In the genomic region with DNA sequence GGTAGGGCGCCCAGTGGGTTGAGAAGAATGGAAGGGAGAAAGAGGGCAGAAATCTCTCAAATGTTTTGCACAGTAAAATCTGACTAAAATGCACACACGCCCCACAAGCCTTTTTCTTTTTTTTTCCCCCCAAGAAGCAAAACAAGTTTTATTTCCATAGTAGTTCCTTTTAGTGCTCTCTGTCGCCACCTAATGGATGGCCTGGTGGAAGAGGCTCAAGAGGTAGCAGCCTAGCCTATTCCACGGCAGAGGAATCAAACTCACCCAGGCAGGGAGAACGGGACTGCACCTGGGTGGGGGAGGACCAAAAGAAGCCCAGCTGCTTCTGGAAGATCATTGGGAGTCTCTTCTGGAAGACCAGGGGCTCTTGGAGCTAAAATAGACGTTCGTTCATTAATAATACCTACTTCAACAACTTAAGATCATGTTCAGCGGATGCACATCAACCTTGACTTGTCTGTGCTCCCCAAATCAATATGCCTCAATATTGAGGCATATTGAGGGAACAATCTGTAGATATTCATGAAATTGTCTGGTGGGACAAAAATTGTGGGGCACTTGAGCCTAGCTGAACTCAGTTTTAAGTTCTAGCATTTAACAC, we compare ENCODE assay signal across 8 cellular contexts. TPM values are rescaled to one million over a fixed set of nuclear protein-coding genes. Genes with fewer than 3 reads are reported as not detected.
DNase-seq lines count a peak whose midpoint lies in the region; ATAC-seq and TF ChIP-seq lines count a peak whose summit lies in the region.

No MANE protein-coding gene starts in this region.

- no peak overlapping the region for H3K27ac ChIP-seq in KMS-11
- peak overlapping the region in 3 of 8 donors; percentile 5 to 38 (median 6) for H3K27ac ChIP-seq in spleen

- no peak for TF ChIP-seq POLR2A in spleen (IDR thresholded peaks at IDR 0.05)

- peak; percentile 61 for ATAC-seq in activated naive CD8-positive, alpha-beta T cell treated with anti-CD3 and anti-CD28 coated beads, Interleukin-2, amount 50 U/mL, for 24 hours
- ATAC-seq in GM21515 (IDR thresholded peaks at IDR 0.05; ENCODE audit: unreplicated experiment): no peak
- ATAC-seq in GM21723 (IDR thresholded peaks at IDR 0.05; ENCODE audit: unreplicated experiment): no peak

- H3K27me3 Mint-ChIP-seq in activated naive CD8-positive, alpha-beta T cell treated with anti-CD3 and anti-CD28 coated beads, Interleukin-2, amount 50 U/mL, for 24 hours: no peaks in the 10 kb centered on the region

- peaks cover 29% of the 10 kb centered on the region for H3K4me1 Mint-ChIP-seq in activated naive CD8-positive, alpha-beta T cell treated with anti-CD3 and anti-CD28 coated beads, Interleukin-2, amount 50 U/mL, for 24 hours

- H3K9ac ChIP-seq in KMS-11: no peak overlapping the region

- TF ChIP-seq CTCF in KMS-11 (conservative IDR thresholded peaks at IDR 0.05; ENCODE audit: low read depth, low read length): peak; percentile 72
- peak in 10 of 11 experiments; percentile 41 to 79 (median 71) for TF ChIP-seq CTCF in spleen (IDR thresholded peaks at IDR 0.05 in 8 of 11, conservative IDR thresholded peaks at IDR 0.05 in 3 of 11)

- no peak overlapping the region for H3K4me2 ChIP-seq in KMS-11

- H3K79me2 ChIP-seq in KMS-11 (ENCODE audit: insufficient read depth, low read depth): peaks cover 8% of the 10 kb centered on the region

- peak overlapping the region; percentile 73 for H3K27ac Mint-ChIP-seq in activated naive CD8-positive, alpha-beta T cell treated with anti-CD3 and anti-CD28 coated beads, Interleukin-2, amount 50 U/mL, for 24 hours

- H3K4me1 ChIP-seq in KMS-11 (ENCODE audit: low read depth, poor library complexity, severe bottlenecking): peaks cover 10% of the 10 kb centered on the region
- H3K4me1 ChIP-seq in spleen: peaks cover 0 to 55% (median 29%) of the 10 kb centered on the region in 6 donors

- H3K9me3 Mint-ChIP-seq in activated naive CD8-positive, alpha-beta T cell treated with anti-CD3 and anti-CD28 coated beads, Interleukin-2, amount 50 U/mL, for 24 hours: no peaks in the 10 kb centered on the region

- no peaks in the 10 kb centered on the region for H4K20me1 ChIP-seq in KMS-11 (ENCODE audit: insufficient read depth)

- DNase-seq in DMS53 (lab: John Stamatoyannopoulos, UW) (peak; percentile 75), T-helper 1 cell (peak; percentile 23 to 68 (median 47)), hypothalamus (lab: John Stamatoyannopoulos, UW) (peak in 29 of 51 donors; percentile 1 to 58 (median 24)), spleen (no peak)
- DNase-seq in activated naive CD8-positive, alpha-beta T cell treated with anti-CD3 and anti-CD28 coated beads, Interleukin-2, amount 50 U/mL, for 24 hours: peak; percentile 73

- H3K4me3 Mint-ChIP-seq in activated naive CD8-positive, alpha-beta T cell treated with anti-CD3 and anti-CD28 coated beads, Interleukin-2, amount 50 U/mL, for 24 hours: no peak overlapping the region

- H3K36me3 ChIP-seq in KMS-11 (ENCODE audit: insufficient read depth) (no peaks in the 10 kb centered on the region), spleen (peaks cover 0 to 72% (median 3%) of the 10 kb centered on the region in 6 donors)

- H3K9me3 ChIP-seq in spleen: no peaks in the 10 kb centered on the region

- peaks cover 32% of the 10 kb centered on the region for H3K36me3 Mint-ChIP-seq in activated naive CD8-positive, alpha-beta T cell treated with anti-CD3 and anti-CD28 coated beads, Interleukin-2, amount 50 U/mL, for 24 hours (ENCODE audit: low read depth)

- no peak overlapping the region for H2AFZ ChIP-seq in KMS-11 (ENCODE audit: low read depth)

- intact Hi-C loops in spleen (cut with DNase I; ENCODE audit: low total_unique reads): no loop called here

- H3K27me3 ChIP-seq in KMS-11 (ENCODE audit: insufficient read depth, low read depth) (no peaks in the 10 kb centered on the region), spleen (replicated peaks in 1 of 7) (peaks cover 0 to 9% (median 0%) of the 10 kb centered on the region in 7 donors)

- WGBS in spleen, 5 donors: 25 to 42% (median 37%) methylated on average over 8 of the region's 8 CpGs

- H3K4me3 ChIP-seq in KMS-11 (IDR thresholded peaks at IDR 0.05; ENCODE audit: insufficient read depth, low read depth, low read length) (no peak overlapping the region), spleen (no peak overlapping the region)

RNA-seq across cellular contexts. Expression of gene IRAK1, which starts 31.6 kb away (rescaled TPM):
- 100 to 1,000 TPM in 2 of 7 donors, 10 to 100 TPM in 5; 86.2 to 118 (median 91.1) TPM for total RNA-seq in spleen
- 10 to 100 TPM; 46.4 to 85.2 (median 55.2) TPM for polyA plus RNA-seq in spleen

RNA-seq across cellular contexts. Expression of gene MECP2, which starts 46.2 kb away (rescaled TPM):
- 100 to 1,000 TPM in 1 of 7 donors, 10 to 100 TPM in 6; 63.3 to 104 (median 83.5) TPM for total RNA-seq in spleen
- 10 to 100 TPM; 15.2 to 22.7 (median 17.7) TPM for polyA plus RNA-seq in spleen
